8 cellular contexts compared by ENCODE assay signal in genomic region chr3:155805802-155806618, GRCh38. TPM values are rescaled to one million over a fixed set of nuclear protein-coding genes. Genes with fewer than 3 reads are reported as not detected.
DNase-seq lines count a peak whose midpoint lies in the region; ATAC-seq and TF ChIP-seq lines count a peak whose summit lies in the region.

Gene C3orf33, minus strand, starts transcription at chr3:155806278. Its CDS starts 26 bp downstream, at chr3:155806252.

- WGBS in SK-N-SH (ENCODE audit: low lambda C conversion rate) = 3% methylated on average over 23 of the region's 61 CpGs

- peak within 1 kb of the TSS; percentile 88 to 95 for H3K27ac Mint-ChIP-seq in activated naive CD4-positive, alpha-beta T cell treated with anti-CD3 and anti-CD28 coated beads, Interleukin-2, amount 50 U/mL, for 72 hours
- H3K27ac Mint-ChIP-seq in type B pancreatic cell = peak within 1 kb of the TSS; percentile 81

- in situ Hi-C loops in HAP-1 (cut with MboI; ENCODE audit: low sequenced_read_pairs) = no loop called here

- CTCF ChIA-PET in SK-N-SH (lab: Yijun Ruan, JAX) = interaction anchor here (0.7 to 3.4 kb wide), 50 partner anchors 9 to 454 kb away, joined by 3 to 49 read pairs (median 5); partner anchors contain the start of genes GMPS and SLC33A1

- no peaks in the 10 kb centered on the region for H3K9me2 ChIP-seq in SK-N-SH

- no peaks in the 10 kb centered on the region for H3K9me3 Mint-ChIP-seq in activated naive CD4-positive, alpha-beta T cell treated with anti-CD3 and anti-CD28 coated beads, Interleukin-2, amount 50 U/mL, for 72 hours
- no peaks in the 10 kb centered on the region for H3K9me3 Mint-ChIP-seq in type B pancreatic cell

- DNase-seq in HAP-1 (ENCODE audit: low spot score in 2 of 2) (peak; percentile 52 to 78), M059J (ENCODE audit: low read depth) (peak; percentile 64), SK-N-SH (peak; percentile 95), cardiac septum (ENCODE audit: low spot score) (peak; percentile 89), posterior cingulate gyrus (peak; percentile 46 to 96 (median 71)), type B pancreatic cell (ENCODE audit: extremely low spot score, unreplicated experiment) (peak; percentile 83)
- peak; percentile 85 to 87 for DNase-seq in activated naive CD4-positive, alpha-beta T cell treated with anti-CD3 and anti-CD28 coated beads, Interleukin-2, amount 50 U/mL, for 72 hours (ENCODE audit: low spot score in 2 of 2)

- no peaks in the 10 kb centered on the region for H3K27me3 Mint-ChIP-seq in type B pancreatic cell

- peak within 1 kb of the TSS; percentile 41 to 66; a peak in 3 of 4 replicates for H3K27ac ChIP-seq in SK-N-SH (ENCODE audit: low read depth in 2 of 2, low read length in 1 of 2)

- peak; percentile 87 for TF ChIP-seq CTCF in SK-N-SH (IDR thresholded peaks at IDR 0.05)
- TF ChIP-seq CTCF in type B pancreatic cell (conservative IDR thresholded peaks at IDR 0.05) = peak; percentile 93

- H3K4me3 ChIP-seq in GM08714 (ENCODE audit: low read length) (peak within 1 kb of the TSS; percentile 67), HAP-1 (peak within 1 kb of the TSS; percentile 71), SK-N-SH (ENCODE audit: low read depth in 2 of 2, low read length in 1 of 2) (peak within 1 kb of the TSS; percentile 68 to 75)

- H3K9me3 ChIP-seq in HAP-1 = no peaks in the 10 kb centered on the region
- no peaks in the 10 kb centered on the region for H3K9me3 ChIP-seq in SK-N-SH

- H2AFZ ChIP-seq in SK-N-SH (ENCODE audit: low read depth) = peak within 1 kb of the TSS; percentile 97

- no peaks in the 10 kb centered on the region for H3K79me2 ChIP-seq in SK-N-SH (ENCODE audit: insufficient read depth)

- peak; percentile 98 for ATAC-seq in activated naive CD4-positive, alpha-beta T cell treated with anti-CD3 and anti-CD28 coated beads, Interleukin-2, amount 50 U/mL, for 72 hours

- H4K20me1 ChIP-seq in SK-N-SH (ENCODE audit: insufficient read depth) = no peaks in the 10 kb centered on the region

- TF ChIP-seq RAD21 in SK-N-SH (IDR thresholded peaks at IDR 0.05; ENCODE audit: low read length) = peak; percentile 70

- peak within 1 kb of the TSS; percentile 90 for H3K4me3 Mint-ChIP-seq in type B pancreatic cell

- intact Hi-C loops in cardiac septum (cut with DNase I) (loop anchor here (2.0 to 5.0 kb wide), 2 partner anchors 49 to 66 kb away; partner anchors contain the start of genes GMPS and SLC33A1), posterior cingulate gyrus (cut with DNase I) (loop anchor here (5.0 kb wide), 2 partner anchors 46 to 66 kb away; partner anchors contain the start of genes GMPS and SLC33A1)

- H3K4me1 Mint-ChIP-seq in type B pancreatic cell (ENCODE audit: unreplicated experiment) = no peaks in the 10 kb centered on the region

- POLR2A ChIA-PET in SK-N-SH (lab: Yijun Ruan, JAX) = interaction anchor here (0.6 to 1.7 kb wide), 5 partner anchors 13 to 65 kb away, joined by 3 to 17 read pairs (median 5); partner anchors contain the start of gene GMPS

- H3K9ac ChIP-seq in SK-N-SH = peak within 1 kb of the TSS; percentile 88

- H3K36me3 Mint-ChIP-seq in activated naive CD4-positive, alpha-beta T cell treated with anti-CD3 and anti-CD28 coated beads, Interleukin-2, amount 50 U/mL, for 72 hours = peaks cover 0 to 6% of the 10 kb centered on the region in 2 donors
- H3K36me3 Mint-ChIP-seq in type B pancreatic cell = peaks cover 11% of the 10 kb centered on the region

- TF ChIP-seq EP300 in SK-N-SH (IDR thresholded peaks at IDR 0.05; ENCODE audit: borderline replicate concordance in 1 of 2, low read depth in 1 of 2, low read length in 1 of 2) = no peak

- H3K4me1 ChIP-seq in HAP-1 = peaks cover 21% of the 10 kb centered on the region
- peaks cover 0 to 5% of the 10 kb centered on the region in 2 experiments; a peak in 1 of 4 replicates for H3K4me1 ChIP-seq in SK-N-SH (ENCODE audit: control insufficient read depth in 1 of 2, insufficient read depth in 2 of 2, low read depth in 1 of 2, low read length in 1 of 2)

- H3K27me3 ChIP-seq in HAP-1 (ENCODE audit: low read depth) (no peaks in the 10 kb centered on the region), SK-N-SH (ENCODE audit: insufficient read depth) (no peaks in the 10 kb centered on the region)

- H3K36me3 ChIP-seq in HAP-1 (replicated peaks) (0 out of 2 replicates have a peak, but pooled peaks cover 3% of the 10 kb centered on the region), SK-N-SH (replicated peaks in 1 of 2; ENCODE audit: control insufficient read depth in 1 of 2, insufficient read depth in 2 of 2, low read length in 1 of 2) (peaks cover 3 to 4% of the 10 kb centered on the region in 2 experiments)

- H3F3A ChIP-seq in SK-N-SH (replicated peaks; ENCODE audit: insufficient read depth) = peaks cover 3% of the 10 kb centered on the region

- peak within 1 kb of the TSS; percentile 87 for H3K4me2 ChIP-seq in SK-N-SH

TF ChIP-seq in SK-N-SH, 30 proteins besides CTCF, POLR2A, EP300 and RAD21:
- TF ChIP-seq TCF12 (IDR thresholded peaks at IDR 0.05) = no peak
- peak; percentile 65; the same call in 1 of the 2 replicates for TF ChIP-seq MXI1 (IDR thresholded peaks at IDR 0.05; ENCODE audit: low read depth, low read length)
- no peak for TF ChIP-seq FOXM1 (IDR thresholded peaks at IDR 0.05; ENCODE audit: low read depth)
- TF ChIP-seq FOXJ3 (CRISPR knock-in tag; IDR thresholded peaks at IDR 0.05) = no peak
- no peak for TF ChIP-seq PBX3 (IDR thresholded peaks at IDR 0.05)
- TF ChIP-seq SMC3 (IDR thresholded peaks at IDR 0.05; ENCODE audit: low read depth, low read length) = peak; percentile 53
- peak; percentile 27; the same call in 1 of the 2 replicates for TF ChIP-seq TAF1 (IDR thresholded peaks at IDR 0.05; ENCODE audit: borderline replicate concordance, low read depth, low read length)
- peak; percentile 23; the same call in 1 of the 2 replicates for TF ChIP-seq SIN3A (IDR thresholded peaks at IDR 0.05; ENCODE audit: borderline replicate concordance, low read depth, low read length)
- no peak for TF ChIP-seq NFIC (IDR thresholded peaks at IDR 0.05; ENCODE audit: borderline replicate concordance)
- no peak for TF ChIP-seq ZBTB33 (IDR thresholded peaks at IDR 0.05; ENCODE audit: borderline replicate concordance, low read depth)
- TF ChIP-seq GATA2 (CRISPR knock-in tag; IDR thresholded peaks at IDR 0.05) = 0 out of 2 replicates have a peak, but pooled peaks have one; percentile 6
- TF ChIP-seq MAX (IDR thresholded peaks at IDR 0.05; ENCODE audit: low read depth) = peak; percentile 40
- TF ChIP-seq YY1 (IDR thresholded peaks at IDR 0.05; ENCODE audit: low read depth) = peak; percentile 90
- 0 out of 2 replicates have a peak, but pooled peaks have one; percentile 16 for TF ChIP-seq POLR2AphosphoS5 (IDR thresholded peaks at IDR 0.05; ENCODE audit: low read depth, low read length)

RNA-seq across cellular contexts. Expression of gene C3orf33, which starts in this region (rescaled TPM):
- total RNA-seq in M059J (2014; rRNA removed; shearing (Covaris generic)) = 1.5 and 1.7 TPM in 2 replicates
- 2.9 and 3.3 TPM in 2 replicates for polyA plus RNA-seq in SK-N-SH (2012; rRNA removed)
- polyA plus RNA-seq in SK-N-SH (2012; cell fraction: cytosol; rRNA removed) = 3.0 and 4.4 TPM in 2 replicates
- polyA plus RNA-seq in SK-N-SH (2012; cell fraction: nucleus; rRNA removed) = 2.2 and 2.6 TPM in 2 replicates
- 1 to 10 TPM; 1.7 to 3.3 TPM for total RNA-seq in activated naive CD4-positive, alpha-beta T cell treated with anti-CD3 and anti-CD28 coated beads, Interleukin-2, amount 50 U/mL, for 72 hours
- total RNA-seq in cardiac septum (7.2 TPM), type B pancreatic cell (ENCODE audit: low replicate concordance) (2.3 and 2.8 TPM in 2 replicates)

Comparison
In these comparisons a context has a peak if more than half of its experiments do, and no peak if none do; other contexts are left out.
1. Peak in every context shown above with its lines: DNase-seq, ATAC-seq, H3K4me3 ChIP-seq and H3K27ac ChIP-seq.